ENCODE assay signal across 16 cellular contexts in the genomic region with DNA sequence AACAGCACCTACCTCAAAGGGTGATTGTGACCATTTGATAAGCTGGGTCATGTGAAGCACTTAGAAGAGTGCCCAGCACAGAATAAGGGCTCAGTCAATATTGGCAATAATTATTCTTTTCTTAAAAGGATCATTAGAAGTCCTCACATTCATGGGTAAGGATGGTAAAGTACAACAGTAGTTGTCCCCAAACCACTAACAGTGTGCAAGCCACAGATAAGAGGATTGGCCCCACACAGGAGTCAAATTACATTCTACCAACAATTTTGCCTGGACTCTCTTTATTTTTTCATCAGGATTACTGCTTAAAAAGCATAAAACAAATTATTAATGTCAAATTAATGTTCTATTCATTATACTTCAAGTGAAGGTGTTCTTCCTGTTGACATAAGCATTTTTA.
"Had no signal": no experiment of that assay in that cellular context is flagged by ENCODE, and none has a peak within 500 bp of the region (broad histone marks: within the 10 kb centered on the region; RNA-seq: fewer than 3 reads in every experiment).

No MANE protein-coding gene starts in this region.

- ATAC-seq: esophagus mucosa; heart left ventricle; left colon; left ventricle myocardium superior; psoas muscle; right lobe of liver; stimulated activated effector memory CD8-positive, alpha-beta T cell treated with anti-CD3 and anti-CD28 coated beads, Interleukin-12 subunit alpha, Interleukin-12 subunit beta, amount 100 ng/mL, for 72 hours; stimulated activated naive CD8-positive, alpha-beta T cell treated with anti-CD3 and anti-CD28 coated beads, Interleukin-15, Interleukin-2, amounts not matched to agents 100 U/mL and 50 U/mL, for 24 hours had no signal

- DNase-seq: effector CD8-positive, alpha-beta T cell; heart left ventricle; hippocampal formation; left colon; left ventricle myocardium superior; mesendoderm; naive B cell; psoas muscle; retina; right lobe of liver; stimulated activated CD4-positive, alpha-beta T cell treated with anti-CD3 and anti-CD28 coated beads, Interleukin-4, amount 100 ng/mL, for 1 hour; stimulated activated CD8-positive, alpha-beta memory T cell treated with anti-CD3 and anti-CD28 coated beads, Interleukin-4, amount 100 ng/mL, for 48 hours; stimulated activated naive CD8-positive, alpha-beta T cell treated with anti-CD3 and anti-CD28 coated beads, Interleukin-15, Interleukin-2, amounts not matched to agents 100 U/mL and 50 U/mL, for 24 hours; thyroid gland had no signal
